In genomic region chr20:11235058-11235457, GRCh38 we compare ENCODE assay signal across 11 cellular contexts.
DNase-seq lines count a peak whose midpoint lies in the region; ATAC-seq and TF ChIP-seq lines count a peak whose summit lies in the region.
"Had no signal": no experiment of that assay in that cellular context is flagged by ENCODE, and none has a peak within 500 bp of the region (broad histone marks: within the 10 kb centered on the region; RNA-seq: fewer than 3 reads in every experiment).

No MANE protein-coding gene starts in this region.

- DNase-seq in H4 (ENCODE audit: low spot score) (peak; percentile 92), RWPE1 (ENCODE audit: low spot score) (peak; percentile 26), fibroblast of the aortic adventitia (ENCODE audit: low read depth) (peak; percentile 52), pulmonary artery endothelial cell (ENCODE audit: low read depth, low spot score) (peak; percentile 29), A673 (ENCODE audit: low spot score) (no peak), substantia nigra (lab: John Stamatoyannopoulos, UW) (no peak), Ammon's horn (ENCODE audit: low spot score) (no peak)
- DNase-seq: activated gamma-delta T cell, ovary had no signal

- POLR2A ChIA-PET in RWPE1 (lab: Yijun Ruan, JAX; ENCODE audit: low non-redundant PET) (no interaction called here), A673 (lab: Charles Lee; ENCODE audit: low non-redundant PET) (no interaction called here)

- no TSS peak for BruUV-seq in A673 (replicated peaks; lab: Mats Ljungman, UMichigan)

- H3K27ac ChIP-seq in RWPE1 (no peak overlapping the region), A673 (ENCODE audit: low read depth, low read length, poor library complexity, severe bottlenecking) (no peak overlapping the region), substantia nigra (ENCODE audit: low read depth, low read length, poor library complexity, severe bottlenecking) (no peak overlapping the region)
- H3K27ac ChIP-seq: VCaP had no signal

- H3K4me1 ChIP-seq in A673 (ENCODE audit: insufficient read depth, low read length, poor library complexity, severe bottlenecking), result peaks cover 21% of the 10 kb centered on the region

- ATAC-seq in GM18511 (IDR thresholded peaks at IDR 0.05; ENCODE audit: unreplicated experiment), result no peak

- TF ChIP-seq CTCF in RWPE1 (conservative IDR thresholded peaks at IDR 0.05; ENCODE audit: low read depth), result no peak
- TF ChIP-seq CTCF in fibroblast of the aortic adventitia (IDR thresholded peaks at IDR 0.05; ENCODE audit: insufficient read depth, low read length), result no peak
- no peak for TF ChIP-seq CTCF in A673 (conservative IDR thresholded peaks at IDR 0.05; ENCODE audit: low read depth, low read length)

- intact Hi-C loops in A673 (cut with micrococcal nuclease; ENCODE audit: unreplicated experiment), result no loop called here

- no peaks in the 10 kb centered on the region for H3K27me3 ChIP-seq in A673 (replicated peaks; ENCODE audit: insufficient read depth, low read depth, low read length, poor library complexity)
- H3K27me3 ChIP-seq: ovary had no signal

- CTCF ChIA-PET in RWPE1 (lab: Yijun Ruan, JAX), result interaction anchor here (0.6 kb wide), 1 partner anchor 43 kb away, joined by 9 read pairs; no protein-coding TSS in a partner anchor
- CTCF ChIA-PET in A673 (lab: Charles Lee), result no interaction called here

- H3K4me3 ChIP-seq in fibroblast of the aortic adventitia (ENCODE audit: low read depth, low read length) (no peak overlapping the region), A673 (ENCODE audit: low read depth, low read length, poor library complexity, severe bottlenecking) (no peak overlapping the region)
- H3K4me3 ChIP-seq: ovary had no signal

- no peaks in the 10 kb centered on the region for H3K36me3 ChIP-seq in A673 (ENCODE audit: insufficient read depth, low read length, poor library complexity, severe bottlenecking)
- H3K36me3 ChIP-seq: ovary had no signal

- H3K9me3 ChIP-seq in A673 (ENCODE audit: low read depth, low read length, poor library complexity, severe bottlenecking), result no peaks in the 10 kb centered on the region
- H3K9me3 ChIP-seq: ovary had no signal

Comparison
In these comparisons a context has a peak if more than half of its experiments do, and no peak if none do; other contexts are left out.
1. DNase-seq: peak in H4 (single experiment), RWPE1 (single experiment), fibroblast of the aortic adventitia (single experiment) and pulmonary artery endothelial cell (single experiment); none in A673 (single experiment), substantia nigra (0 of 49) and Ammon's horn (single experiment).